In the genomic region with DNA sequence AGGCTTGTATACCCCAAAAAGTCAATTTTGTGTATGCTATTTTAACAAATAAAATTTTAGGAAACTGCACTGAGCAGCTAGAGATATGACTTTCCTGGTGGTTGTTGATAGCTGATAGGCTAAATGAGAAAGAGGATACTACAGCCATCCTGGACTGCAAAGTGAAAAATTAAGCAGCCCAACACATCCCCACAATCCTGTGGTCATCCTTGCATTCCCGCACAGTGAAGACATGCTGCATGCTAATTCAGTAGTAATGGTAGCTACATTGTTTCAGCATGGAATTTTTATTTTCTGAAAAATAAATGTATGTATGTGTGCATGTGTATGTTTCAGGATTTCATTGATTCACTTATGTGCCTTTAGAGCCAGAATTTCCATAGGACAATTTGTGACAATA, we compare ENCODE assay signal across 18 cellular contexts.
DNase-seq lines count a peak whose midpoint lies in the region; ATAC-seq and TF ChIP-seq lines count a peak whose summit lies in the region.
"Had no signal": no experiment of that assay in that cellular context is flagged by ENCODE, and none has a peak within 500 bp of the region (broad histone marks: within the 10 kb centered on the region; RNA-seq: fewer than 3 reads in every experiment).

No MANE protein-coding gene starts in this region.

- no peak for TF ChIP-seq CTCF in AG04449 (IDR thresholded peaks at IDR 0.05; ENCODE audit: insufficient read depth, low read length, missing control alignments)
- no peak for TF ChIP-seq CTCF in IMR-90 (conservative IDR thresholded peaks at IDR 0.05; ENCODE audit: low read depth, low read length)
- no peak for TF ChIP-seq CTCF in astrocyte of the cerebellum (IDR thresholded peaks at IDR 0.05; ENCODE audit: low read depth, low read length, missing control alignments)

- no peaks in the 10 kb centered on the region for H3K36me3 Mint-ChIP-seq in immature natural killer cell
- H3K36me3 Mint-ChIP-seq: CD14-positive monocyte had no signal

- peak; percentile 26 for DNase-seq in AG04449 (ENCODE audit: low read depth, low spot score)
- peak; percentile 52 for DNase-seq in IMR-90
- peak; percentile 47 for DNase-seq in astrocyte of the cerebellum (ENCODE audit: low read depth)
- peak; percentile 62 for DNase-seq in iris pigment epithelial cell (ENCODE audit: low read depth)
- no peak for DNase-seq in immature natural killer cell
- DNase-seq in GOT3 (lab: John Stamatoyannopoulos, UW): no peak
- DNase-seq in KBM-7: no peak
- DNase-seq: COR-L47, H7, NCI-H1417 treated with DMSO at 0.1 percent for 48 hours, NCI-H2081, NCI-H510A treated with DMSO at 0.1 percent for 48 hours, Peyer's patch had no signal

- H3K14ac ChIP-seq in IMR-90 (replicated peaks; ENCODE audit: low read depth, low read length): no peak overlapping the region

- H3K27ac Mint-ChIP-seq in immature natural killer cell: no peak overlapping the region
- H3K27ac Mint-ChIP-seq: CD14-positive monocyte had no signal

- H4K20me1 ChIP-seq in IMR-90 (ENCODE audit: insufficient read depth, low read length): no peaks in the 10 kb centered on the region

- POLR2A ChIA-PET in AG04449 (lab: Yijun Ruan, JAX) (no interaction called here), IMR-90 (lab: Charles Lee; ENCODE audit: unreplicated experiment) (interaction anchor here (0.6 kb wide), 1 partner anchor 216 kb away, joined by 14 read pairs; no protein-coding TSS in a partner anchor)

- H2BK5ac ChIP-seq in IMR-90 (ENCODE audit: low read depth, low read length, poor library complexity, severe bottlenecking): no peak overlapping the region

- WGBS in IMR-90 (ENCODE audit: extremely low coverage in 2 of 2, insufficient read length in 1 of 2), 2 experiments: no CpG with 5 or more reads among the region's 1 CpG

- H3K4me3 ChIP-seq in AG04449 (ENCODE audit: low read depth, low read length) (no peak overlapping the region), IMR-90 (ENCODE audit: insufficient read depth, low read depth, low read length) (no peak overlapping the region), astrocyte of the cerebellum (ENCODE audit: low read depth, low read length) (no peak overlapping the region)
- H3K4me3 ChIP-seq: K562, Peyer's patch had no signal

- peaks cover 0 to 7% (median 4%) of the 10 kb centered on the region in 3 donors for H3K27me3 Mint-ChIP-seq in immature natural killer cell (ENCODE audit: low read depth in 3 of 3)

- intact Hi-C loops in IMR-90 (cut with micrococcal nuclease): no loop called here

- no peak overlapping the region for H2AFZ ChIP-seq in IMR-90 (replicated peaks; ENCODE audit: low read length, poor library complexity)

- no peak overlapping the region for H4K8ac ChIP-seq in IMR-90 (ENCODE audit: low read depth in 2 of 2, low read length in 2 of 2)

- H3K79me1 ChIP-seq in IMR-90 (ENCODE audit: low read depth in 1 of 2, low read length in 2 of 2): no peaks in the 10 kb centered on the region

- no peak for TF ChIP-seq RAD21 in IMR-90 (IDR thresholded peaks at IDR 0.05; ENCODE audit: low read length)

- H3K9me3 ChIP-seq in IMR-90 (ENCODE audit: control insufficient read depth, insufficient read depth, low read length): no peaks in the 10 kb centered on the region
- H3K9me3 ChIP-seq: Peyer's patch had no signal

- H3K9me1 ChIP-seq in IMR-90 (ENCODE audit: insufficient read depth, low read length): no peaks in the 10 kb centered on the region

- no peak overlapping the region for H3K9ac ChIP-seq in IMR-90 (ENCODE audit: low read depth, low read length)

- dilution Hi-C loops in IMR-90 (cut with HindIII; ENCODE audit: low sequenced_read_pairs, unreplicated experiment): no loop called here

- H3K4me1 ChIP-seq in IMR-90 (ENCODE audit: control insufficient read depth, insufficient read depth, low read length): no peaks in the 10 kb centered on the region
- H3K4me1 ChIP-seq: Peyer's patch had no signal

- no peak overlapping the region for H2BK120ac ChIP-seq in IMR-90 (ENCODE audit: low read depth, low read length)

- H3K4me2 ChIP-seq in IMR-90 (ENCODE audit: low read depth, low read length): no peak overlapping the region

- no peak overlapping the region for H3K56ac ChIP-seq in IMR-90 (ENCODE audit: extremely low read depth, insufficient read depth, low read length)

- no peak overlapping the region for H3K23ac ChIP-seq in IMR-90 (ENCODE audit: low read depth, low read length)

- no peak overlapping the region for H2AK9ac ChIP-seq in IMR-90 (replicated peaks; ENCODE audit: low read depth, low read length, poor library complexity)

- H3K4me1 Mint-ChIP-seq in immature natural killer cell: no peaks in the 10 kb centered on the region
- H3K4me1 Mint-ChIP-seq: CD14-positive monocyte had no signal

- H3K27me3 ChIP-seq in IMR-90 (ENCODE audit: control insufficient read depth, insufficient read depth, low read length): peaks cover 9% of the 10 kb centered on the region
- H3K27me3 ChIP-seq: Peyer's patch had no signal

- TF ChIP-seq POLR2A in IMR-90 (IDR thresholded peaks at IDR 0.05; ENCODE audit: low read depth, low read length): no peak

- no peak overlapping the region for H2BK15ac ChIP-seq in IMR-90 (ENCODE audit: low read depth, low read length)

- H3K27ac ChIP-seq in IMR-90 (ENCODE audit: insufficient read depth, low read length): no peak overlapping the region
- H3K27ac ChIP-seq: 22Rv1, Peyer's patch had no signal

- ATAC-seq in IMR-90 (ENCODE audit: low read depth): peak; percentile 32; the same call in 1 of the 2 replicates
- ATAC-seq in GM18519 (IDR thresholded peaks at IDR 0.05; ENCODE audit: low FRiP score, unreplicated experiment): no peak
- ATAC-seq: K562, Right ventricle myocardium inferior had no signal

- CTCF ChIA-PET in AG04449 (lab: Yijun Ruan, JAX): interaction anchor here (2.1 kb wide), 1 partner anchor 13 kb away, joined by 6 read pairs; no protein-coding TSS in a partner anchor
- CTCF ChIA-PET in IMR-90 (lab: Yijun Ruan, JAX): no interaction called here

- H2BK20ac ChIP-seq in IMR-90 (ENCODE audit: low read depth, low read length): no peak overlapping the region

- BruUV-seq in IMR-90 (replicated peaks; lab: Mats Ljungman, UMichigan): no TSS peak

- H3K36me3 ChIP-seq in IMR-90 (ENCODE audit: control insufficient read depth, insufficient read depth, low read length): no peaks in the 10 kb centered on the region
- H3K36me3 ChIP-seq: Peyer's patch had no signal

- H3K18ac ChIP-seq in IMR-90 (ENCODE audit: low read depth, low read length): no peak overlapping the region

- no peaks in the 10 kb centered on the region for H3K9me3 Mint-ChIP-seq in immature natural killer cell

- H4K91ac ChIP-seq in IMR-90 (ENCODE audit: insufficient read depth, low read depth, low read length): no peak overlapping the region

- in situ Hi-C loops in IMR-90 (cut with MboI; ENCODE audit: low sequenced_read_pairs): no loop called here
- in situ Hi-C loops in astrocyte of the cerebellum (cut with HindIII; ENCODE audit: low sequenced_read_pairs): no loop called here
- in situ Hi-C loops in KBM-7 (cut with MboI; ENCODE audit: low pct_unique_long_range_greater_than_20kb, low sequenced_read_pairs): no loop called here

- no peak overlapping the region for H2AK5ac ChIP-seq in IMR-90 (ENCODE audit: low read depth, low read length)

- no peak overlapping the region for H4K5ac ChIP-seq in IMR-90 (ENCODE audit: low read depth, low read length)

- no peak overlapping the region for H3K4ac ChIP-seq in IMR-90 (ENCODE audit: low read depth, low read length)

- H3K4me3 Mint-ChIP-seq in immature natural killer cell: no peak overlapping the region
- H3K4me3 Mint-ChIP-seq: CD14-positive monocyte had no signal

TF ChIP-seq in IMR-90, 13 proteins besides CTCF, POLR2A, EP300 and RAD21:
- no peak for TF ChIP-seq RFX5 (IDR thresholded peaks at IDR 0.05; ENCODE audit: low read depth, low read length)
- TF ChIP-seq NFE2L2 (IDR thresholded peaks at IDR 0.05; ENCODE audit: low read depth, low read length): no peak
- TF ChIP-seq MAFK (IDR thresholded peaks at IDR 0.05; ENCODE audit: low read depth, low read length): no peak
- TF ChIP-seq MXI1 (IDR thresholded peaks at IDR 0.05; ENCODE audit: borderline replicate concordance, low read depth, low read length): no peak
- TF ChIP-seq SMC3 (IDR thresholded peaks at IDR 0.05; ENCODE audit: low read depth, low read length): no peak
- TF ChIP-seq CHD1 (IDR thresholded peaks at IDR 0.05; ENCODE audit: low read depth, low read length): no peak
- no peak for TF ChIP-seq FOS (IDR thresholded peaks at IDR 0.05; ENCODE audit: low read depth, low read length)
- TF ChIP-seq, protein P1, sequence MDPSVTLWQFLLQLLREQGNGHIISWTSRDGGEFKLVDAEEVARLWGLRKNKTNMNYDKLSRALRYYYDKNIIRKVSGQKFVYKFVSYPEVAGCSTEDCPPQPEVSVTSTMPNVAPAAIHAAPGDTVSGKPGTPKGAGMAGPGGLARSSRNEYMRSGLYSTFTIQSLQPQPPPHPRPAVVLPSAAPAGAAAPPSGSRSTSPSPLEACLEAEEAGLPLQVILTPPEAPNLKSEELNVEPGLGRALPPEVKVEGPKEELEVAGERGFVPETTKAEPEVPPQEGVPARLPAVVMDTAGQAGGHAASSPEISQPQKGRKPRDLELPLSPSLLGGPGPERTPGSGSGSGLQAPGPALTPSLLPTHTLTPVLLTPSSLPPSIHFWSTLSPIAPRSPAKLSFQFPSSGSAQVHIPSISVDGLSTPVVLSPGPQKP (IDR thresholded peaks at IDR 0.05; ENCODE audit: borderline replicate concordance, low read depth, low read length): no peak

Comparison
In these comparisons a context has a peak if more than half of its experiments do, and no peak if none do; other contexts are left out.
1. DNase-seq: peak in AG04449 (single experiment), IMR-90 (single experiment), astrocyte of the cerebellum (single experiment) and iris pigment epithelial cell (single experiment); none in immature natural killer cell (0 of 3), GOT3 (single experiment) and KBM-7 (single experiment).